ENCODE assay signal across 26 cellular contexts in the genomic region with DNA sequence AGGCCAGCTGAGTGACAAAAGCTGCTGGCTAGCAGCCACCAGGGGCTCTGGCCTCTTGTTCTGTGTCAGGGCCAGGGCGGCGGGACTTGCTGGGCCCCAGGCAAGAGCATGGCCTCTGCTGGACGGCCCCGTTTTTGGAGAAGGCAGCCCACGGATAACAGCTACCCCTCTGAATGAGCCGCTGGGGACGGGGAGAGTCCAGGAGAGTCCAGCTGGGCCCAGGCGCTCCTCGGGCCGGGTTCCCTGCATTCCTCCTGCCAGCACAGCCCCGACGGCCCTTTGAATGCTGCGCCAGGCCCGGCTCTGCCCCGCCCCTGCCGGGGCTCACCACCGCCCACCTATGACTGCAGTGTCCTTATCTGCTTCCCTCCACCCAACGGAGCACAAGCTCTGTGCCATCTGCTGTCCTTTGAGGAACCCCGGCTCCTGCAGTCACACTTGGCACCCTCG. TPM values are rescaled to one million over a fixed set of nuclear protein-coding genes. Genes with fewer than 3 reads are reported as not detected.
DNase-seq lines count a peak whose midpoint lies in the region; ATAC-seq and TF ChIP-seq lines count a peak whose summit lies in the region.
"Had no signal": no experiment of that assay in that cellular context is flagged by ENCODE, and none has a peak within 500 bp of the region (broad histone marks: within the 10 kb centered on the region; RNA-seq: fewer than 3 reads in every experiment).

No MANE protein-coding gene starts in this region.

- H3K27me3 Mint-ChIP-seq in WTC11 (ENCODE audit: low read depth): no peaks in the 10 kb centered on the region
- H3K27me3 Mint-ChIP-seq in activated CD8-positive, alpha-beta memory T cell treated with anti-CD3 and anti-CD28 coated beads, Interleukin-2, amount 10 ng/mL, durations not matched to agents 7 days and 5 days: no peaks in the 10 kb centered on the region
- H3K27me3 Mint-ChIP-seq in natural killer cell (ENCODE audit: low read depth in 2 of 2): no peaks in the 10 kb centered on the region
- H3K27me3 Mint-ChIP-seq: natural killer cell treated with Interleukin-12 subunit alpha and Interleukin-12 subunit beta and Interleukin-15 and Interleukin-18, amount 100 ng/mL, for 72 hours; T-cell had no signal

- H3K27me3 ChIP-seq in sigmoid colon: no peaks in the 10 kb centered on the region
- H3K27me3 ChIP-seq: adrenal gland, brain microvascular endothelial cell, uterus had no signal

- H3K4me3 Mint-ChIP-seq in WTC11: no peak overlapping the region
- H3K4me3 Mint-ChIP-seq in activated CD8-positive, alpha-beta memory T cell treated with anti-CD3 and anti-CD28 coated beads, Interleukin-2, amount 10 ng/mL, durations not matched to agents 7 days and 5 days: no peak overlapping the region
- no peak overlapping the region for H3K4me3 Mint-ChIP-seq in natural killer cell
- H3K4me3 Mint-ChIP-seq: CD8-positive, alpha-beta T cell; mesothelial cell of epicardium; natural killer cell treated with Interleukin-12 subunit alpha and Interleukin-12 subunit beta and Interleukin-15 and Interleukin-18, amount 100 ng/mL, for 72 hours; T-cell had no signal

- TF ChIP-seq CTCF in WTC11 (IDR thresholded peaks at IDR 0.05) (no peak), natural killer cell (IDR thresholded peaks at IDR 0.05) (no peak), sigmoid colon (IDR thresholded peaks at IDR 0.05) (no peak)

- 77 to 83% methylated on average over 20 of the region's 20 CpGs for WGBS in sigmoid colon, 2 donors

- peaks cover 0 to 79% (median 37%) of the 10 kb centered on the region in 4 donors for H3K36me3 ChIP-seq in sigmoid colon
- H3K36me3 ChIP-seq: adrenal gland, uterus had no signal

- POLR2A ChIA-PET in WTC11 (lab: Charles Lee): interaction anchor here (1.1 to 1.2 kb wide), 2 partner anchors 8 to 14 kb away, joined by 3 to 5 read pairs; no protein-coding TSS in a partner anchor

- ATAC-seq in WTC11: no peak
- peak; percentile 57 for ATAC-seq in Right ventricle myocardium superior (ENCODE audit: poor library complexity)
- no peak for ATAC-seq in activated CD8-positive, alpha-beta memory T cell treated with anti-CD3 and anti-CD28 coated beads, Interleukin-2, amount 10 ng/mL, durations not matched to agents 7 days and 5 days
- no peak for ATAC-seq in natural killer cell
- ATAC-seq: CD8-positive, alpha-beta T cell; GM12878; left colon; natural killer cell treated with Interleukin-12 subunit alpha and Interleukin-12 subunit beta and Interleukin-15 and Interleukin-18, amount 100 ng/mL, for 72 hours; T-cell had no signal

- intact Hi-C loops in Right ventricle myocardium superior (cut with DNase I): no loop called here
- intact Hi-C loops in natural killer cell (cut with micrococcal nuclease): no loop called here
- intact Hi-C loops in sigmoid colon (cut with DNase I): no loop called here

- H3K4me3 ChIP-seq in sigmoid colon: no peak overlapping the region
- H3K4me3 ChIP-seq: adrenal gland, GM12878, uterus had no signal

- H3K36me3 Mint-ChIP-seq in WTC11: peaks cover 12% of the 10 kb centered on the region
- H3K36me3 Mint-ChIP-seq in activated CD8-positive, alpha-beta memory T cell treated with anti-CD3 and anti-CD28 coated beads, Interleukin-2, amount 10 ng/mL, durations not matched to agents 7 days and 5 days: peaks cover 25% of the 10 kb centered on the region
- no peaks in the 10 kb centered on the region for H3K36me3 Mint-ChIP-seq in natural killer cell
- H3K36me3 Mint-ChIP-seq: natural killer cell treated with Interleukin-12 subunit alpha and Interleukin-12 subunit beta and Interleukin-15 and Interleukin-18, amount 100 ng/mL, for 72 hours had no signal

- no peak overlapping the region for H3K27ac ChIP-seq in sigmoid colon
- H3K27ac ChIP-seq: adrenal gland, brain microvascular endothelial cell, uterus had no signal

- DNase-seq in stimulated activated CD4-positive, alpha-beta T cell treated with anti-CD3 and anti-CD28 coated beads, Interleukin-2, amount 100 ng/mL, for 4 hours (ENCODE audit: low read depth): peak; percentile 0
- no peak for DNase-seq in stimulated activated CD4-positive, alpha-beta T cell treated with anti-CD3 and anti-CD28 coated beads, Interleukin-4, amount 100 ng/mL, for 1 hour
- no peak for DNase-seq in WTC11 (ENCODE audit: low spot score)
- peak; percentile 63 for DNase-seq in Right ventricle myocardium superior
- DNase-seq in activated CD8-positive, alpha-beta memory T cell treated with anti-CD3 and anti-CD28 coated beads, Interleukin-2, amount 10 ng/mL, durations not matched to agents 7 days and 5 days: no peak
- DNase-seq in natural killer cell: no peak
- DNase-seq in GDM1 (lab: John Stamatoyannopoulos, UW): no peak
- no peak for DNase-seq in sigmoid colon
- DNase-seq: activated gamma-delta T cell, adrenal gland, brain microvascular endothelial cell, DMS79, HCEC 1CT, head of caudate nucleus, left colon, NCI-H1092 treated with DMSO at 0.1 percent for 48 hours, NCI-H2029, NCI-H345, OCI-M1, SIG-M5, T-cell, uterus had no signal

- H3K4me1 ChIP-seq in sigmoid colon: peaks cover 0 to 12% (median 0%) of the 10 kb centered on the region in 4 donors
- H3K4me1 ChIP-seq: adrenal gland, uterus had no signal

- H3K27ac Mint-ChIP-seq in WTC11: peak overlapping the region; percentile 53; the same call in 1 of the 2 replicates
- H3K27ac Mint-ChIP-seq in activated CD8-positive, alpha-beta memory T cell treated with anti-CD3 and anti-CD28 coated beads, Interleukin-2, amount 10 ng/mL, durations not matched to agents 7 days and 5 days: no peak overlapping the region
- no peak overlapping the region for H3K27ac Mint-ChIP-seq in natural killer cell
- H3K27ac Mint-ChIP-seq: CD8-positive, alpha-beta T cell; mesothelial cell of epicardium; natural killer cell treated with Interleukin-12 subunit alpha and Interleukin-12 subunit beta and Interleukin-15 and Interleukin-18, amount 100 ng/mL, for 72 hours; T-cell had no signal

- TF ChIP-seq EP300 in sigmoid colon (IDR thresholded peaks at IDR 0.05): no peak

- TF ChIP-seq POLR2A in sigmoid colon (IDR thresholded peaks at IDR 0.05): no peak

- H3K9me3 Mint-ChIP-seq in WTC11 (no peaks in the 10 kb centered on the region), natural killer cell (no peaks in the 10 kb centered on the region)
- no peaks in the 10 kb centered on the region for H3K9me3 Mint-ChIP-seq in activated CD8-positive, alpha-beta memory T cell treated with anti-CD3 and anti-CD28 coated beads, Interleukin-2, amount 10 ng/mL, durations not matched to agents 7 days and 5 days (ENCODE audit: low read depth)
- H3K9me3 Mint-ChIP-seq: CD8-positive, alpha-beta T cell; mesothelial cell of epicardium; natural killer cell treated with Interleukin-12 subunit alpha and Interleukin-12 subunit beta and Interleukin-15 and Interleukin-18, amount 100 ng/mL, for 72 hours; T-cell had no signal

- H3K4me1 Mint-ChIP-seq in WTC11 (peaks cover 2% of the 10 kb centered on the region; the same call in 1 of the 2 replicates), natural killer cell (no peaks in the 10 kb centered on the region)
- no peaks in the 10 kb centered on the region for H3K4me1 Mint-ChIP-seq in activated CD8-positive, alpha-beta memory T cell treated with anti-CD3 and anti-CD28 coated beads, Interleukin-2, amount 10 ng/mL, durations not matched to agents 7 days and 5 days

- no peaks in the 10 kb centered on the region for H3K9me3 ChIP-seq in sigmoid colon
- H3K9me3 ChIP-seq: adrenal gland, uterus had no signal

- CTCF ChIA-PET in WTC11 (lab: Charles Lee): interaction anchor here (1.0 to 2.0 kb wide), 3 partner anchors 11 to 36 kb away, joined by 4 to 5 read pairs (median 5); no protein-coding TSS in a partner anchor
- CTCF ChIA-PET in activated CD8-positive, alpha-beta memory T cell treated with anti-CD3 and anti-CD28 coated beads, Interleukin-2, amount 10 ng/mL, durations not matched to agents 7 days and 5 days (lab: Charles Lee): interaction anchor here (0.7 to 2.0 kb wide), 5 partner anchors 11 to 62 kb away, joined by 3 to 9 read pairs (median 4); no protein-coding TSS in a partner anchor

TF ChIP-seq in WTC11, 78 proteins besides CTCF, POLR2A, EP300 and RAD21:
- no peak for TF ChIP-seq PREB (CRISPR knock-in tag; IDR thresholded peaks at IDR 0.05; ENCODE audit: borderline replicate concordance)
- no peak for TF ChIP-seq TP53 (CRISPR knock-in tag; IDR thresholded peaks at IDR 0.05)
- no peak for TF ChIP-seq ZNF416 (CRISPR knock-in tag; IDR thresholded peaks at IDR 0.05)

RNA-seq across cellular contexts. Expression of gene SLC7A5, which starts 33.4 kb away (rescaled TPM):
- total RNA-seq in WTC11 (2021) (105 to 197 TPM (median 107 TPM) in 3 replicates), Right ventricle myocardium superior (3.9 TPM), natural killer cell (10 to 100 TPM; 27.2 to 66.1 (median 34.2) TPM), sigmoid colon (1 to 10 TPM; 2.9 to 8.1 (median 3.6) TPM)
- 100 to 1,000 TPM; 114 to 220 TPM for total RNA-seq in activated CD8-positive, alpha-beta memory T cell treated with anti-CD3 and anti-CD28 coated beads, Interleukin-2, amount 10 ng/mL, durations not matched to agents 7 days and 5 days
- 10 to 100 TPM in 1 of 3 donors, 1 to 10 TPM in 1, under 1 TPM in 1; 0.60 to 44.5 (median 1.2) TPM for polyA plus RNA-seq in sigmoid colon

Comparison
In these comparisons a context has a peak if more than half of its experiments do, and no peak if none do; other contexts are left out.
1. DNase-seq: peak in stimulated activated CD4-positive, alpha-beta T cell treated with anti-CD3 and anti-CD28 coated beads, Interleukin-2, amount 100 ng/mL, for 4 hours (single experiment) and Right ventricle myocardium superior (single experiment); none in stimulated activated CD4-positive, alpha-beta T cell treated with anti-CD3 and anti-CD28 coated beads, Interleukin-4, amount 100 ng/mL, for 1 hour (single experiment), WTC11 (single experiment), activated CD8-positive, alpha-beta memory T cell treated with anti-CD3 and anti-CD28 coated beads, Interleukin-2, amount 10 ng/mL, durations not matched to agents 7 days and 5 days (single experiment), natural killer cell (single experiment), GDM1 (single experiment) and sigmoid colon (single experiment).